21 cellular contexts compared by ENCODE assay signal in the genomic region with DNA sequence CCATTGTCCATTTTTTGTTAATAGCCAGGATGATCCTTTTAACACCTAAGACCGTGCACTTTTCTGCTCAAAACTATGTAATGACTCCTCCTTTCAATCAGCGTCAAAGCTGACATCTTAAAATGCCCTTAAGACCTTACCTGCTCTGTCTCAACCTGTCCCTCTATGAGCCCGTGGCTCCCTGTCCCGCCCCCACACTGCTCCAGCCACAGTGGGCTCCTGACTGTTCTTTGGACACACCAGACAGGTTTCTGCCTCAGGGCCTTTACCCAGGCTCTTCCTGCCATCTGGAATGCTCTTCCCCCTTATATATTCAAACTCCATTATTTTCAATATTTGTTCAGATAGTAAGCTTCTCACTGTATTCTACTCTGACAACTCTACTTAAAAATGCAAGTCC. TPM values are rescaled to one million over a fixed set of nuclear protein-coding genes. Genes with fewer than 3 reads are reported as not detected.
DNase-seq lines count a peak whose midpoint lies in the region; ATAC-seq, FAIRE-seq and TF ChIP-seq lines count a peak whose summit lies in the region.
"Had no signal": no experiment of that assay in that cellular context is flagged by ENCODE, and none has a peak within 500 bp of the region (broad histone marks: within the 10 kb centered on the region; RNA-seq: fewer than 3 reads in every experiment).

No MANE protein-coding gene starts in this region.

- H2AK5ac ChIP-seq in H1 (ENCODE audit: low read depth, low read length): 0 out of 2 replicates have a peak overlapping the region, but pooled peaks have one; percentile 19

- no peak overlapping the region for H4K5ac ChIP-seq in H1 (ENCODE audit: insufficient read length, low read depth, low read length)

- DNase-seq in RWPE2 (ENCODE audit: low spot score) (no peak), H1 (ENCODE audit: low read depth in 1 of 2, low spot score in 2 of 2) (no peak), foreskin keratinocyte (peak in 1 of 2 donors; percentile 30), KBM-7 (no peak), immature natural killer cell (no peak), COLO668 (lab: John Stamatoyannopoulos, UW; ENCODE audit: unreplicated experiment) (no peak), WTC11 (ENCODE audit: low spot score) (no peak)
- DNase-seq: C1 segment of cervical spinal cord; Caco-2; CD4-positive, alpha-beta memory T cell; DMS153; DND-41; GDM1; HFFc6 had no signal

- TF ChIP-seq EP300 in H1 (IDR thresholded peaks at IDR 0.05; ENCODE audit: borderline replicate concordance in 1 of 2, low read depth in 2 of 2, low read length in 2 of 2): no peak

- H2BK5ac ChIP-seq in H1 (ENCODE audit: low read depth, low read length): no peak overlapping the region

- H3K27ac ChIP-seq in RWPE2 (ENCODE audit: poor library complexity, severe bottlenecking) (no peak overlapping the region), H1 (ENCODE audit: low read depth, low read length) (no peak overlapping the region), foreskin keratinocyte (no peak overlapping the region)

- no peak overlapping the region for H3K56ac ChIP-seq in H1 (replicated peaks; ENCODE audit: insufficient read length, low read depth, low read length)

- no peak overlapping the region for H3K4me3 Mint-ChIP-seq in immature natural killer cell
- no peak overlapping the region for H3K4me3 Mint-ChIP-seq in WTC11
- H3K4me3 Mint-ChIP-seq: CD4-positive, alpha-beta memory T cell; GM23338; HFFc6 had no signal

- no peaks in the 10 kb centered on the region for H3K23me2 ChIP-seq in H1 (ENCODE audit: low read depth, low read length)

- H4K20me1 ChIP-seq in H1 (replicated peaks in 1 of 2; ENCODE audit: control insufficient read depth in 1 of 2, insufficient read depth in 2 of 2, low read length in 2 of 2): no peaks in the 10 kb centered on the region

- no peak overlapping the region for H2BK12ac ChIP-seq in H1 (ENCODE audit: low read depth, low read length)

- H3K4me1 Mint-ChIP-seq in immature natural killer cell: no peaks in the 10 kb centered on the region
- H3K4me1 Mint-ChIP-seq in WTC11: peaks cover 3% of the 10 kb centered on the region; the same call in 1 of the 2 replicates
- H3K4me1 Mint-ChIP-seq: GM23338 had no signal

- H3K79me2 ChIP-seq in H1 (ENCODE audit: control insufficient read depth in 1 of 2, insufficient read depth in 2 of 2, low read length in 2 of 2): no peaks in the 10 kb centered on the region

- in situ Hi-C loops in KBM-7 (cut with MboI; ENCODE audit: low pct_unique_long_range_greater_than_20kb, low sequenced_read_pairs): no loop called here

- H3K23ac ChIP-seq in H1 (ENCODE audit: insufficient read length): no peak overlapping the region

- no peak for TF ChIP-seq POLR2A in H1 (IDR thresholded peaks at IDR 0.05; ENCODE audit: control extremely low read depth in 1 of 2, low read depth in 2 of 2, low read length in 2 of 2)

- no peak overlapping the region for H2BK120ac ChIP-seq in H1 (replicated peaks; ENCODE audit: low read depth, low read length)

- TF ChIP-seq CTCF in RWPE2 (IDR thresholded peaks at IDR 0.05; ENCODE audit: poor library complexity, severe bottlenecking) (no peak), H1 (IDR thresholded peaks at IDR 0.05; ENCODE audit: control extremely low read depth in 1 of 3, insufficient read depth in 1 of 3, low read depth in 1 of 3, low read length in 3 of 3) (no peak), foreskin keratinocyte (conservative IDR thresholded peaks at IDR 0.05) (no peak), WTC11 (IDR thresholded peaks at IDR 0.05) (no peak)

- H4K91ac ChIP-seq in H1 (replicated peaks; ENCODE audit: insufficient read length, low read length): no peak overlapping the region

- no peak overlapping the region for H2BK20ac ChIP-seq in H1 (ENCODE audit: low read length)

- no peaks in the 10 kb centered on the region for H3K9me3 Mint-ChIP-seq in immature natural killer cell
- peaks cover 16% of the 10 kb centered on the region; the same call in 1 of the 2 replicates for H3K9me3 Mint-ChIP-seq in WTC11
- H3K9me3 Mint-ChIP-seq: CD4-positive, alpha-beta memory T cell; HFFc6 had no signal

- no peak for FAIRE-seq in H1 (lab: Jason Lieb, UNC)
- FAIRE-seq: GM12878, H54 had no signal

- H4K8ac ChIP-seq in H1 (ENCODE audit: extremely low read depth, insufficient read depth, low read length): no peak overlapping the region

- no peak for TF ChIP-seq RAD21 in H1 (IDR thresholded peaks at IDR 0.05 in 1 of 2, conservative IDR thresholded peaks at IDR 0.05 in 1 of 2; ENCODE audit: low read depth in 2 of 2, low read length in 2 of 2)

- no peaks in the 10 kb centered on the region for H3K9me3 ChIP-seq in RWPE2 (ENCODE audit: severe bottlenecking)
- H3K9me3 ChIP-seq in H1 (ENCODE audit: insufficient read depth in 2 of 2, low read depth in 1 of 2, low read length in 1 of 2): no peaks in the 10 kb centered on the region
- H3K9me3 ChIP-seq: Caco-2, HAP-1 had no signal

- no peak overlapping the region for H2AFZ ChIP-seq in H1 (ENCODE audit: low read length)
- H2AFZ ChIP-seq: GM23338 had no signal

- POLR2A ChIA-PET in H1 (lab: Charles Lee; ENCODE audit: partially characterized antibody): no interaction called here
- POLR2A ChIA-PET in WTC11 (lab: Charles Lee): interaction anchor here (0.6 kb wide), 1 partner anchor 24 kb away, joined by 3 read pairs; no protein-coding TSS in a partner anchor

- no peak overlapping the region for H3K4ac ChIP-seq in H1 (replicated peaks; ENCODE audit: insufficient read length, low read depth, low read length)

- no peak overlapping the region for H3K27ac Mint-ChIP-seq in immature natural killer cell
- H3K27ac Mint-ChIP-seq in WTC11: no peak overlapping the region
- H3K27ac Mint-ChIP-seq: GM23338, HFFc6 had no signal

- no peak overlapping the region for H3K18ac ChIP-seq in H1 (ENCODE audit: extremely low read depth, low read length)

- no peak overlapping the region for H3K14ac ChIP-seq in H1 (ENCODE audit: insufficient read length)

- peaks cover 0 to 16% (median 6%) of the 10 kb centered on the region in 3 donors for H3K36me3 Mint-ChIP-seq in immature natural killer cell
- H3K36me3 Mint-ChIP-seq in WTC11: no peaks in the 10 kb centered on the region

- CTCF ChIA-PET in H1 (lab: Charles Lee; ENCODE audit: partially characterized antibody) (interaction anchor here (1.4 kb wide), 1 partner anchor 15 kb away, joined by 7 read pairs; no protein-coding TSS in a partner anchor), WTC11 (lab: Charles Lee) (no interaction called here)

- H3K36me3 ChIP-seq in RWPE2 (ENCODE audit: low read depth) (no peaks in the 10 kb centered on the region), H1 (ENCODE audit: control insufficient read depth in 2 of 4, insufficient read depth in 4 of 4, low read length in 3 of 4) (no peaks in the 10 kb centered on the region)
- H3K36me3 ChIP-seq: HAP-1 had no signal

- H3K4me1 ChIP-seq in RWPE2 (ENCODE audit: insufficient read depth, poor library complexity, severe bottlenecking) (no peaks in the 10 kb centered on the region), H1 (replicated peaks in 1 of 4; ENCODE audit: control insufficient read depth in 3 of 4, insufficient read depth in 4 of 4, low read length in 3 of 4) (no peaks in the 10 kb centered on the region), foreskin keratinocyte (no peaks in the 10 kb centered on the region)
- H3K4me1 ChIP-seq: Caco-2, HAP-1 had no signal

- no peak overlapping the region for H3K4me2 ChIP-seq in H1 (ENCODE audit: insufficient read depth in 1 of 2, low read depth in 2 of 2, low read length in 2 of 2)
- H3K4me2 ChIP-seq: GM23338 had no signal

- peaks cover 0 to 7% (median 0%) of the 10 kb centered on the region in 3 donors for H3K27me3 Mint-ChIP-seq in immature natural killer cell (ENCODE audit: low read depth in 3 of 3)
- no peaks in the 10 kb centered on the region for H3K27me3 Mint-ChIP-seq in WTC11 (ENCODE audit: low read depth)
- H3K27me3 Mint-ChIP-seq: CD4-positive, alpha-beta memory T cell had no signal

- no peak overlapping the region for H2BK15ac ChIP-seq in H1 (ENCODE audit: low read length)

- H3K27me3 ChIP-seq in RWPE2 (ENCODE audit: insufficient read depth, poor library complexity, severe bottlenecking) (no peaks in the 10 kb centered on the region), H1 (replicated peaks in 1 of 4; ENCODE audit: control insufficient read depth in 3 of 4, extremely low read depth in 1 of 4, insufficient read depth in 3 of 4, low read length in 3 of 4) (no peaks in the 10 kb centered on the region), foreskin keratinocyte (no peaks in the 10 kb centered on the region)

- WGBS in H1 (ENCODE audit: extremely low coverage in 1 of 2, insufficient coverage in 1 of 2, insufficient read length in 1 of 2, insufficient replicate concordance in 2 of 2, low coverage in 1 of 2, low lambda C conversion rate in 2 of 2, missing lambda C conversion rate in 1 of 2), 2 experiments: 91% methylated on average over 4 of the region's 4 CpGs; no CpG with 5 or more reads in 1 of the 2 experiments

- H3K4me3 ChIP-seq in RWPE2 (ENCODE audit: severe bottlenecking) (no peak overlapping the region), H1 (ENCODE audit: extremely low read depth in 1 of 4, insufficient read depth in 2 of 4, low read depth in 3 of 4, low read length in 4 of 4) (no peak overlapping the region)
- H3K4me3 ChIP-seq: GM12878, GM23338, HAP-1 had no signal

- H3K9ac ChIP-seq in H1 (replicated peaks in 1 of 4; ENCODE audit: extremely low read depth in 1 of 4, low read depth in 3 of 4, low read length in 3 of 4): no peak overlapping the region

- no peaks in the 10 kb centered on the region for H3K79me1 ChIP-seq in H1 (ENCODE audit: low read depth, low read length)

- ATAC-seq in RWPE2 (ENCODE audit: low read depth) (peak; percentile 42; the same call in 2 of the 3 replicates), foreskin keratinocyte (peak; percentile 46), WTC11 (no peak)
- ATAC-seq: GM12878, GM23338 had no signal

TF ChIP-seq in H1, 55 proteins besides CTCF, POLR2A, EP300 and RAD21 (continues in another document):
- no peak for TF ChIP-seq MAFK (IDR thresholded peaks at IDR 0.05; ENCODE audit: low read depth, low read length)
- no peak for TF ChIP-seq BCL11A (IDR thresholded peaks at IDR 0.05; ENCODE audit: low read depth in 2 of 2, low read length in 2 of 2)

RNA-seq across cellular contexts. Expression of gene CDRT15, which starts 14.1 kb away (rescaled TPM):
- total RNA-seq in H1 (2021; fragmentation: NEBNext Ultra II Directional; extraction: Animal tissue kit (Norgen Biotek cat#: 25700)): not detected in 2 replicates
- polyA plus RNA-seq in H1 (2011; rRNA removed) (not detected in 2 replicates), foreskin keratinocyte (not detected in 2 replicates), immature natural killer cell (not detected)
- polyA plus RNA-seq in H1 (2011; cell fraction: cytosol; rRNA removed): not detected
- polyA plus RNA-seq in H1 (2011; cell fraction: nucleus; rRNA removed): not detected
- polyA plus RNA-seq in H1 (2012, experiment 1 of 2): 0.53 to 0.62 TPM (median 0.58 TPM) in 3 of 4 replicates, not detected in the other
- not detected for polyA plus RNA-seq in H1 (2012, experiment 2 of 2)
- polyA plus RNA-seq in H1 (2013, experiment 1 of 2): not detected
- not detected for polyA plus RNA-seq in H1 (2013, experiment 2 of 2)
- polyA minus RNA-seq in H1 (2011; rRNA and poly(A)+ RNA removed): not detected in 2 replicates
- polyA minus RNA-seq in H1 (2011; cell fraction: cytosol; rRNA and poly(A)+ RNA removed): not detected
- polyA minus RNA-seq in H1 (2011; cell fraction: nucleus; rRNA and poly(A)+ RNA removed): not detected
- total RNA-seq in foreskin keratinocyte (not detected in 2 replicates), WTC11 (2021) (not detected in 3 replicates)
- total RNA-seq: A172; A673; Caco-2; CD4-positive, alpha-beta memory T cell; GM12878; GM23338; HFFc6 had no signal
- polyA plus RNA-seq: BJ; CD4-positive, alpha-beta memory T cell had no signal
